Comparison of ENCODE assay signal across 1 cellular context in genomic region chr16:24685539-24686432, GRCh38.
A peak's percentile ranks its signal among the peaks of the same experiment; 100 is the strongest.
TF ChIP-seq lines count a peak whose summit lies in the region.

No MANE protein-coding gene starts in this region.

TF ChIP-seq in HepG2, 621 proteins besides CTCF, POLR2A, EP300 and RAD21 (continued from another document and continues in another):
- TF ChIP-seq, protein P1, sequence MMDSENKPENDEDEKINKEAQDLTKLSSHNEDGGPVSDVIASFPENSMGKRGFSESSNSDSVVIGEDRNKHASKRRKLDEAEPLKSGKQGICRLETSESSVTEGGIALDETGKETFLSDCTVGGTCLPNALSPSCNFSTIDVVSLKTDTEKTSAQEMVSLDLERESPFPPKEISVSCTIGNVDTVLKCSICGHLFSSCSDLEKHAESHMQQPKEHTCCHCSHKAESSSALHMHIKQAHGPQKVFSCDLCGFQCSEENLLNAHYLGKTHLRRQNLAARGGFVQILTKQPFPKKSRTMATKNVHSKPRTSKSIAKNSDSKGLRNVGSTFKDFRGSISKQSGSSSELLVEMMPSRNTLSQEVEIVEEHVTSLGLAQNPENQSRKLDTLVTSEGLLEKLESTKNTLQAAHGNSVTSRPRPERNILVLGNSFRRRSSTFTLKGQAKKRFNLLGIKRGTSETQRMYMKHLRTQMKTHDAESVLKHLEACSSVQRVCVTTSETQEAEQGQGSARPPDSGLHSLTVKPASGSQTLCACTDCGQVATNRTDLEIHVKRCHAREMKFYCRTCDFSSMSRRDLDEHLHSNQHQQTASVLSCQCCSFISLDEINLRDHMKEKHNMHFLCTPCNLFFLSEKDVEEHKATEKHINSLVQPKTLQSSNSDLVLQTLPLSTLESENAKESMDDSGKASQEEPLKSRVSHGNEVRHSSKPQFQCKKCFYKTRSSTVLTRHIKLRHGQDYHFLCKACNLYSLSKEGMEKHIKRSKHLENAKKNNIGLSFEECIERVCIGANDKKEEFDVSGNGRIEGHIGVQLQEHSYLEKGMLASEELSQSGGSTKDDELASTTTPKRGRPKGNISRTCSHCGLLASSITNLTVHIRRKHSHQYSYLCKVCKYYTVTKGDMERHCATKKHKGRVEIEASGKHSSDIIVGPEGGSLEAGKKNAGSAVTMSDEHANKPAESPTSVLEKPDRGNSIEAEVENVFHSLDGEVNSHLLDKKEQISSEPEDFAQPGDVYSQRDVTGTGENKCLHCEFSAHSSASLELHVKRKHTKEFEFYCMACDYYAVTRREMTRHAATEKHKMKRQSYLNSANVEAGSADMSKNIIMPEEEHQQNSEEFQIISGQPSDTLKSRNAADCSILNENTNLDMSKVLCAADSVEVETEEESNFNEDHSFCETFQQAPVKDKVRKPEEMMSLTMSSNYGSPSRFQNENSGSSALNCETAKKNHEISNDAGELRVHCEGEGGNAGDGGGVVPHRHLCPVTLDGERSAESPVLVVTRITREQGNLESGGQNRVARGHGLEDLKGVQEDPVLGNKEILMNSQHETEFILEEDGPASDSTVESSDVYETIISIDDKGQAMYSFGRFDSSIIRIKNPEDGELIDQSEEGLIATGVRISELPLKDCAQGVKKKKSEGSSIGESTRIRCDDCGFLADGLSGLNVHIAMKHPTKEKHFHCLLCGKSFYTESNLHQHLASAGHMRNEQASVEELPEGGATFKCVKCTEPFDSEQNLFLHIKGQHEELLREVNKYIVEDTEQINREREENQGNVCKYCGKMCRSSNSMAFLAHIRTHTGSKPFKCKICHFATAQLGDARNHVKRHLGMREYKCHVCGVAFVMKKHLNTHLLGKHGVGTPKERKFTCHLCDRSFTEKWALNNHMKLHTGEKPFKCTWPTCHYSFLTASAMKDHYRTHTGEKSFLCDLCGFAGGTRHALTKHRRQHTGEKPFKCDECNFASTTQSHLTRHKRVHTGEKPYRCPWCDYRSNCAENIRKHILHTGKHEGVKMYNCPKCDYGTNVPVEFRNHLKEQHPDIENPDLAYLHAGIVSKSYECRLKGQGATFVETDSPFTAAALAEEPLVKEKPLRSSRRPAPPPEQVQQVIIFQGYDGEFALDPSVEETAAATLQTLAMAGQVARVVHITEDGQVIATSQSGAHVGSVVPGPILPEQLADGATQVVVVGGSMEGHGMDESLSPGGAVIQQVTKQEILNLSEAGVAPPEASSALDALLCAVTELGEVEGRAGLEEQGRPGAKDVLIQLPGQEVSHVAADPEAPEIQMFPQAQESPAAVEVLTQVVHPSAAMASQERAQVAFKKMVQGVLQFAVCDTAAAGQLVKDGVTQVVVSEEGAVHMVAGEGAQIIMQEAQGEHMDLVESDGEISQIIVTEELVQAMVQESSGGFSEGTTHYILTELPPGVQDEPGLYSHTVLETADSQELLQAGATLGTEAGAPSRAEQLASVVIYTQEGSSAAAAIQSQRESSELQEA (CRISPR knock-in tag; IDR thresholded peaks at IDR 0.05; ENCODE audit: not compliant biosample characterization), result peak; percentile 46
- TF ChIP-seq GRHL1 (CRISPR knock-in tag; conservative IDR thresholded peaks at IDR 0.05) (no peak), ZBTB1 (CRISPR knock-in tag; IDR thresholded peaks at IDR 0.05; ENCODE audit: borderline replicate concordance) (no peak), TBP (CRISPR knock-in tag; IDR thresholded peaks at IDR 0.05) (no peak), GATA4 (IDR thresholded peaks at IDR 0.05; ENCODE audit: borderline replicate concordance, low read depth) (no peak), SRSF1 (optimal IDR thresholded peaks at IDR 0.05; ENCODE audit: low read depth, low read length) (no peak), LCORL (IDR thresholded peaks at IDR 0.05) (no peak), LCORL (CRISPR knock-in tag; IDR thresholded peaks at IDR 0.05) (peak; percentile 76), TBX3 (IDR thresholded peaks at IDR 0.05; ENCODE audit: borderline replicate concordance) (no peak), ZNF598 (CRISPR knock-in tag; IDR thresholded peaks at IDR 0.05; ENCODE audit: borderline replicate concordance) (no peak), STAT6 (CRISPR knock-in tag; IDR thresholded peaks at IDR 0.05; ENCODE audit: borderline replicate concordance) (no peak), NCOA1 (CRISPR knock-in tag; IDR thresholded peaks at IDR 0.05) (no peak), ZZZ3 (CRISPR knock-in tag; IDR thresholded peaks at IDR 0.05; ENCODE audit: borderline replicate concordance) (no peak), ZNF629 (CRISPR knock-in tag; conservative IDR thresholded peaks at IDR 0.05) (peak; percentile 97), ZNF672 (CRISPR knock-in tag; IDR thresholded peaks at IDR 0.05) (no peak), BATF2 (CRISPR knock-in tag; IDR thresholded peaks at IDR 0.05) (no peak), HHEX (CRISPR knock-in tag; IDR thresholded peaks at IDR 0.05) (no peak), U2AF1 (optimal IDR thresholded peaks at IDR 0.05; ENCODE audit: low read depth, low read length) (no peak), DMAP1 (CRISPR knock-in tag; IDR thresholded peaks at IDR 0.05) (no peak), ZNF367 (CRISPR knock-in tag; IDR thresholded peaks at IDR 0.05; ENCODE audit: borderline replicate concordance) (no peak), MIER2 (CRISPR knock-in tag; IDR thresholded peaks at IDR 0.05) (no peak), ZFP36L1 (CRISPR knock-in tag; IDR thresholded peaks at IDR 0.05) (no peak), MAFG (CRISPR knock-in tag; IDR thresholded peaks at IDR 0.05) (no peak), PLSCR1 (CRISPR knock-in tag; IDR thresholded peaks at IDR 0.05; ENCODE audit: borderline replicate concordance) (no peak), ZKSCAN1 (IDR thresholded peaks at IDR 0.05; ENCODE audit: low read length) (no peak), GATAD1 (CRISPR knock-in tag; IDR thresholded peaks at IDR 0.05) (no peak), REL (CRISPR knock-in tag; conservative IDR thresholded peaks at IDR 0.05) (no peak), PHF8 (CRISPR knock-in tag; IDR thresholded peaks at IDR 0.05) (no peak), PAWR (CRISPR knock-in tag; IDR thresholded peaks at IDR 0.05; ENCODE audit: borderline replicate concordance) (no peak), HNRNPK (IDR thresholded peaks at IDR 0.05; ENCODE audit: low read depth, low read length, poor library complexity, severe bottlenecking) (no peak), TSC22D2 (CRISPR knock-in tag; IDR thresholded peaks at IDR 0.05; ENCODE audit: borderline replicate concordance) (no peak), FOXJ3 (CRISPR knock-in tag; IDR thresholded peaks at IDR 0.05; ENCODE audit: borderline replicate concordance) (0 out of 2 replicates have a peak, but pooled peaks have one; percentile 31), SRSF4 (IDR thresholded peaks at IDR 0.05; ENCODE audit: low read depth, low read length, poor library complexity, severe bottlenecking) (no peak), GZF1 (CRISPR knock-in tag; IDR thresholded peaks at IDR 0.05) (no peak), YY1 (IDR thresholded peaks at IDR 0.05; ENCODE audit: insufficient read depth, insufficient replicate concordance, low read depth, low read length) (no peak)
- TF ChIP-seq, protein P2, sequence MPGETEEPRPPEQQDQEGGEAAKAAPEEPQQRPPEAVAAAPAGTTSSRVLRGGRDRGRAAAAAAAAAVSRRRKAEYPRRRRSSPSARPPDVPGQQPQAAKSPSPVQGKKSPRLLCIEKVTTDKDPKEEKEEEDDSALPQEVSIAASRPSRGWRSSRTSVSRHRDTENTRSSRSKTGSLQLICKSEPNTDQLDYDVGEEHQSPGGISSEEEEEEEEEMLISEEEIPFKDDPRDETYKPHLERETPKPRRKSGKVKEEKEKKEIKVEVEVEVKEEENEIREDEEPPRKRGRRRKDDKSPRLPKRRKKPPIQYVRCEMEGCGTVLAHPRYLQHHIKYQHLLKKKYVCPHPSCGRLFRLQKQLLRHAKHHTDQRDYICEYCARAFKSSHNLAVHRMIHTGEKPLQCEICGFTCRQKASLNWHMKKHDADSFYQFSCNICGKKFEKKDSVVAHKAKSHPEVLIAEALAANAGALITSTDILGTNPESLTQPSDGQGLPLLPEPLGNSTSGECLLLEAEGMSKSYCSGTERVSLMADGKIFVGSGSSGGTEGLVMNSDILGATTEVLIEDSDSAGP (CRISPR knock-in tag; IDR thresholded peaks at IDR 0.05; ENCODE audit: borderline replicate concordance), result no peak
- TF ChIP-seq, protein P3, sequence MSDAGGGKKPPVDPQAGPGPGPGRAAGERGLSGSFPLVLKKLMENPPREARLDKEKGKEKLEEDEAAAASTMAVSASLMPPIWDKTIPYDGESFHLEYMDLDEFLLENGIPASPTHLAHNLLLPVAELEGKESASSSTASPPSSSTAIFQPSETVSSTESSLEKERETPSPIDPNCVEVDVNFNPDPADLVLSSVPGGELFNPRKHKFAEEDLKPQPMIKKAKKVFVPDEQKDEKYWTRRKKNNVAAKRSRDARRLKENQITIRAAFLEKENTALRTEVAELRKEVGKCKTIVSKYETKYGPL (CRISPR knock-in tag; IDR thresholded peaks at IDR 0.05), result no peak
- TF ChIP-seq, protein P4, sequence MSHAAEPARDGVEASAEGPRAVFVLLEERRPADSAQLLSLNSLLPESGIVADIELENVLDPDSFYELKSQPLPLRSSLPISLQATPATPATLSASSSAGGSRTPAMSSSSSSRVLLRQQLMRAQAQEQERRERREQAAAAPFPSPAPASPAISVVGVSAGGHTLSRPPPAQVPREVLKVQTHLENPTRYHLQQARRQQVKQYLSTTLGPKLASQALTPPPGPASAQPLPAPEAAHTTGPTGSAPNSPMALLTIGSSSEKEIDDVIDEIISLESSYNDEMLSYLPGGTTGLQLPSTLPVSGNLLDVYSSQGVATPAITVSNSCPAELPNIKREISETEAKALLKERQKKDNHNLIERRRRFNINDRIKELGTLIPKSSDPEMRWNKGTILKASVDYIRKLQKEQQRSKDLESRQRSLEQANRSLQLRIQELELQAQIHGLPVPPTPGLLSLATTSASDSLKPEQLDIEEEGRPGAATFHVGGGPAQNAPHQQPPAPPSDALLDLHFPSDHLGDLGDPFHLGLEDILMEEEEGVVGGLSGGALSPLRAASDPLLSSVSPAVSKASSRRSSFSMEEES (CRISPR knock-in tag; IDR thresholded peaks at IDR 0.05), result no peak
- TF ChIP-seq, protein P5, sequence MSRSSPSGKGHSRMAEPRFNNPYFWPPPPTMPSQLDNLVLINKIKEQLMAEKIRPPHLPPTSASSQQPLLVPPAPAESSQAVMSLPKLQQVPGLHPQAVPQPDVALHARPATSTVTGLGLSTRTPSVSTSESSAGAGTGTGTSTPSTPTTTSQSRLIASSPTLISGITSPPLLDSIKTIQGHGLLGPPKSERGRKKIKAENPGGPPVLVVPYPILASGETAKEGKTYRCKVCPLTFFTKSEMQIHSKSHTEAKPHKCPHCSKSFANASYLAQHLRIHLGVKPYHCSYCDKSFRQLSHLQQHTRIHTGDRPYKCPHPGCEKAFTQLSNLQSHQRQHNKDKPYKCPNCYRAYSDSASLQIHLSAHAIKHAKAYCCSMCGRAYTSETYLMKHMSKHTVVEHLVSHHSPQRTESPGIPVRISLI (CRISPR knock-in tag; IDR thresholded peaks at IDR 0.05; ENCODE audit: borderline replicate concordance), result no peak
- TF ChIP-seq, protein P6, sequence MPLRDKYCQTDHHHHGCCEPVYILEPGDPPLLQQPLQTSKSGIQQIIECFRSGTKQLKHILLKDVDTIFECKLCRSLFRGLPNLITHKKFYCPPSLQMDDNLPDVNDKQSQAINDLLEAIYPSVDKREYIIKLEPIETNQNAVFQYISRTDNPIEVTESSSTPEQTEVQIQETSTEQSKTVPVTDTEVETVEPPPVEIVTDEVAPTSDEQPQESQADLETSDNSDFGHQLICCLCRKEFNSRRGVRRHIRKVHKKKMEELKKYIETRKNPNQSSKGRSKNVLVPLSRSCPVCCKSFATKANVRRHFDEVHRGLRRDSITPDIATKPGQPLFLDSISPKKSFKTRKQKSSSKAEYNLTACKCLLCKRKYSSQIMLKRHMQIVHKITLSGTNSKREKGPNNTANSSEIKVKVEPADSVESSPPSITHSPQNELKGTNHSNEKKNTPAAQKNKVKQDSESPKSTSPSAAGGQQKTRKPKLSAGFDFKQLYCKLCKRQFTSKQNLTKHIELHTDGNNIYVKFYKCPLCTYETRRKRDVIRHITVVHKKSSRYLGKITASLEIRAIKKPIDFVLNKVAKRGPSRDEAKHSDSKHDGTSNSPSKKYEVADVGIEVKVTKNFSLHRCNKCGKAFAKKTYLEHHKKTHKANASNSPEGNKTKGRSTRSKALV (CRISPR knock-in tag; IDR thresholded peaks at IDR 0.05), result no peak
